In the genomic region with DNA sequence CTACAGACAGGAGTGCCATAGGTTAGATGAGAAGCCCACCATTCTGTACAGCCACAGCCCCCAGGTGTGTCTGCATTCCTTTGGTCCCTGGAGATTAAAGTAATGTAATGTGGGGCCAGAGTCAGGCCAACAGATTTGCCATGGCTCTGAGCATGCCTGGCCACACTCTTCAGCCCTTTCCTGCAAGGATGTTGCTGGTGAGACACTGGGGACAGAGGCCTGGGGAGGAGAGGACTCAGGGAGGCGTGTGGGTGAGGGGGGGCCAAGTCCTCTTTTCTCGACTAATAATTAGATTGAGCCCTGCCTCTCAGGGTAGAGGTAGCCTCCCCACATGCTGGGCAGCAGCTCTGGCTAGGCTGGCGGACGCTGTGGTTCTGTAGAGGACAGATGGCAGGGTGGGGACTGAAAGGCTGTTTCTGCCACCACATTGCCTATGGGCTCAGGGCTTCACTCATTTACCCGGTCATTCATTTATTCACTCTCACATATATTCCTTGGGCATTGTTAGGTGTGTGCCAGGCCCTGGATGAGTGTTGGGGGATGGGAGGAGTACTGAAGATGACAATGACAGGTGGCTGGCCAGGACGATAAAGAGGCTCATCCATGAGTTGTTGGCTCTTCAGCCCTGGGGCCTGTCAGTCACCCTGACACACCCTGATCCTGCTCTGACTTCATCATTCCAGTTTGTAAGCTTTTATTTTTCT, we compare ENCODE assay signal across 18 cellular contexts. TPM values are rescaled to one million over a fixed set of nuclear protein-coding genes. Genes with fewer than 3 reads are reported as not detected.
A peak's percentile ranks its signal among the peaks of the same experiment; 100 is the strongest.
DNase-seq lines count a peak whose midpoint lies in the region; ATAC-seq lines count a peak whose summit lies in the region.
"Had no signal": no experiment of that assay in that cellular context is flagged by ENCODE, and none has a peak within 500 bp of the region (broad histone marks: within the 10 kb centered on the region; RNA-seq: fewer than 3 reads in every experiment).

No MANE protein-coding gene starts in this region.

- no peak overlapping the region for H3K4ac ChIP-seq in neuronal stem cell (ENCODE audit: low read length)

- in situ Hi-C loops in G401 (cut with HindIII; ENCODE audit: low sequenced_read_pairs), result no loop called here

- no peak overlapping the region for H2BK15ac ChIP-seq in neuronal stem cell (ENCODE audit: low read length)

- H3K4me3 ChIP-seq in neuronal stem cell (ENCODE audit: low read length in 2 of 2), result no peak overlapping the region
- H3K4me3 ChIP-seq: GM12878 had no signal

- H3K36me3 Mint-ChIP-seq in activated T-helper 17 cell treated with anti-CD3 and anti-CD28 coated beads, Interleukin-2, amount 50 U/mL, for 72 hours (ENCODE audit: low read depth), result no peaks in the 10 kb centered on the region
- H3K36me3 Mint-ChIP-seq: memory B cell had no signal

- H2AFZ ChIP-seq in neuronal stem cell (ENCODE audit: low read length), result no peak overlapping the region

- H4K8ac ChIP-seq in neuronal stem cell (ENCODE audit: low read depth, low read length), result no peak overlapping the region

- ATAC-seq in activated T-helper 17 cell treated with anti-CD3 and anti-CD28 coated beads, Interleukin-2, amount 50 U/mL, for 72 hours (replicated peaks), result no peak
- ATAC-seq: activated CD8-positive, alpha-beta T cell treated with anti-CD3 and anti-CD28 coated beads, Interleukin-2, amount 10 ng/mL, durations not matched to agents 7 days and 5 days; activated naive CD8-positive, alpha-beta T cell treated with anti-CD3 and anti-CD28 coated beads, Interleukin-2, amount 50 U/mL, for 24 hours; GM12878; right cardiac atrium had no signal

- no peaks in the 10 kb centered on the region for H3K27me3 Mint-ChIP-seq in activated T-helper 17 cell treated with anti-CD3 and anti-CD28 coated beads, Interleukin-2, amount 50 U/mL, for 72 hours
- H3K27me3 Mint-ChIP-seq: activated naive CD8-positive, alpha-beta T cell treated with anti-CD3 and anti-CD28 coated beads, Interleukin-2, amount 50 U/mL, for 24 hours; memory B cell had no signal

- no peaks in the 10 kb centered on the region for H3K4me1 Mint-ChIP-seq in activated T-helper 17 cell treated with anti-CD3 and anti-CD28 coated beads, Interleukin-2, amount 50 U/mL, for 72 hours

- peak; percentile 92 for DNase-seq in G401 (ENCODE audit: low spot score)
- DNase-seq in NCI-H2227 (lab: John Stamatoyannopoulos, UW; ENCODE audit: unreplicated experiment), result peak; percentile 60
- DNase-seq in cerebellar cortex (ENCODE audit: low spot score), result peak; percentile 89
- no peak for DNase-seq in neuronal stem cell (ENCODE audit: low spot score)
- DNase-seq in stimulated activated naive CD4-positive, alpha-beta T cell treated with Interleukin-2 at 50 U/mL for 16 hours (lab: John Stamatoyannopoulos, UW), result no peak
- no peak for DNase-seq in NCI-H345 (lab: John Stamatoyannopoulos, UW)
- DNase-seq: activated CD8-positive, alpha-beta T cell treated with anti-CD3 and anti-CD28 coated beads, Interleukin-2, amount 10 ng/mL, durations not matched to agents 7 days and 5 days; activated naive CD8-positive, alpha-beta T cell treated with anti-CD3 and anti-CD28 coated beads, Interleukin-2, amount 50 U/mL, for 24 hours; Caco-2; GDM1; hippocampal formation; NCI-H1694; NK-92 treated with Interleukin-12 subunit alpha and Interleukin-12 subunit beta, amount 100 ng/mL, for 24 hours; right cardiac atrium had no signal

- H2AK5ac ChIP-seq in neuronal stem cell (ENCODE audit: low read depth, low read length), result no peak overlapping the region

- H3K4me3 Mint-ChIP-seq in activated T-helper 17 cell treated with anti-CD3 and anti-CD28 coated beads, Interleukin-2, amount 50 U/mL, for 72 hours, result no peak overlapping the region
- H3K4me3 Mint-ChIP-seq: activated CD8-positive, alpha-beta T cell treated with anti-CD3 and anti-CD28 coated beads, Interleukin-2, amount 10 ng/mL, durations not matched to agents 7 days and 5 days; activated naive CD8-positive, alpha-beta T cell treated with anti-CD3 and anti-CD28 coated beads, Interleukin-2, amount 50 U/mL, for 24 hours; memory B cell had no signal

- no peak overlapping the region for H3K9ac ChIP-seq in neuronal stem cell (ENCODE audit: low read depth, low read length, poor library complexity)

- no peaks in the 10 kb centered on the region for H3K79me1 ChIP-seq in neuronal stem cell (ENCODE audit: low read depth, low read length)

- WGBS in neuronal stem cell (ENCODE audit: extremely low coverage in 2 of 2, insufficient read length in 2 of 2, insufficient replicate concordance in 1 of 2), 2 donors, result no CpG with 5 or more reads among the region's 6 CpGs

- no peaks in the 10 kb centered on the region for H3K27me3 ChIP-seq in neuronal stem cell (ENCODE audit: control insufficient read depth in 3 of 3, insufficient read depth in 3 of 3, low read depth in 1 of 3, low read length in 3 of 3)

- no peak overlapping the region for H2BK12ac ChIP-seq in neuronal stem cell (ENCODE audit: low read length)

- no peak overlapping the region for H4K91ac ChIP-seq in neuronal stem cell (ENCODE audit: low read depth, low read length, poor library complexity)

- peak overlapping the region; percentile 7 for H3K18ac ChIP-seq in neuronal stem cell (ENCODE audit: low read length)

- no peaks in the 10 kb centered on the region for H3K36me3 ChIP-seq in neuronal stem cell (replicated peaks in 1 of 2; ENCODE audit: control insufficient read depth in 2 of 2, insufficient read depth in 2 of 2, low read length in 2 of 2)

- H2BK5ac ChIP-seq in neuronal stem cell (ENCODE audit: low read length), result no peak overlapping the region

- H3K9me3 ChIP-seq in neuronal stem cell (replicated peaks in 1 of 2; ENCODE audit: control insufficient read depth in 2 of 2, insufficient read depth in 1 of 2, low read depth in 1 of 2, low read length in 2 of 2), result no peaks in the 10 kb centered on the region
- H3K9me3 ChIP-seq: Caco-2 had no signal

- H3K9me3 Mint-ChIP-seq in activated T-helper 17 cell treated with anti-CD3 and anti-CD28 coated beads, Interleukin-2, amount 50 U/mL, for 72 hours, result no peaks in the 10 kb centered on the region
- H3K9me3 Mint-ChIP-seq: activated naive CD8-positive, alpha-beta T cell treated with anti-CD3 and anti-CD28 coated beads, Interleukin-2, amount 50 U/mL, for 24 hours; memory B cell had no signal

- H3K4me1 ChIP-seq in neuronal stem cell (ENCODE audit: control insufficient read depth in 2 of 2, insufficient read depth in 1 of 2, low read depth in 1 of 2, low read length in 2 of 2), result peaks cover 3% of the 10 kb centered on the region in 2 donors
- H3K4me1 ChIP-seq: Caco-2 had no signal

- no peak overlapping the region for H3K27ac Mint-ChIP-seq in activated T-helper 17 cell treated with anti-CD3 and anti-CD28 coated beads, Interleukin-2, amount 50 U/mL, for 72 hours
- H3K27ac Mint-ChIP-seq: activated CD8-positive, alpha-beta T cell treated with anti-CD3 and anti-CD28 coated beads, Interleukin-2, amount 10 ng/mL, durations not matched to agents 7 days and 5 days; activated naive CD8-positive, alpha-beta T cell treated with anti-CD3 and anti-CD28 coated beads, Interleukin-2, amount 50 U/mL, for 24 hours; memory B cell had no signal

- H3K27ac ChIP-seq in neuronal stem cell (replicated peaks; ENCODE audit: low read length), result no peak overlapping the region
- H3K27ac ChIP-seq: VCaP had no signal

- no peak overlapping the region for H3K4me2 ChIP-seq in neuronal stem cell (ENCODE audit: insufficient read depth, low read length, poor library complexity, severe bottlenecking)

- no peak overlapping the region for H2BK120ac ChIP-seq in neuronal stem cell (ENCODE audit: low read depth, low read length)

- H3K14ac ChIP-seq in neuronal stem cell (ENCODE audit: low read length), result no peak overlapping the region

- H3K23ac ChIP-seq in neuronal stem cell (ENCODE audit: low read depth, low read length, poor library complexity), result no peak overlapping the region

RNA-seq across cellular contexts. Expression of a gene that starts 7.1 kb away (rescaled TPM):
- total RNA-seq in G401 (2014; rRNA removed; shearing (Covaris generic)), result 45.4 and 51.1 TPM in 2 replicates
- 136 TPM for polyA plus RNA-seq in neuronal stem cell (2013, experiment 1 of 2)
- 127 TPM for polyA plus RNA-seq in neuronal stem cell (2013, experiment 2 of 2)
- total RNA-seq in activated T-helper 17 cell treated with anti-CD3 and anti-CD28 coated beads, Interleukin-2, amount 50 U/mL, for 72 hours, result 10 to 100 TPM; 54.0 to 76.7 TPM

RNA-seq across cellular contexts. Expression of a gene that starts 8.8 kb away (rescaled TPM):
- total RNA-seq in G401 (2014; rRNA removed; shearing (Covaris generic)), result 481 and 510 TPM in 2 replicates
- polyA plus RNA-seq in neuronal stem cell (2013, experiment 1 of 2), result 450 TPM
- 442 TPM for polyA plus RNA-seq in neuronal stem cell (2013, experiment 2 of 2)
- total RNA-seq in activated T-helper 17 cell treated with anti-CD3 and anti-CD28 coated beads, Interleukin-2, amount 50 U/mL, for 72 hours, result 100 to 1,000 TPM; 270 to 361 TPM

RNA-seq across cellular contexts. Expression of a gene that starts 19.4 kb away (rescaled TPM):
- total RNA-seq in G401 (2014; rRNA removed; shearing (Covaris generic)), result 34.2 and 88.7 TPM in 2 replicates
- 31.9 TPM for polyA plus RNA-seq in neuronal stem cell (2013, experiment 1 of 2)
- polyA plus RNA-seq in neuronal stem cell (2013, experiment 2 of 2), result 30.3 TPM
- total RNA-seq in activated T-helper 17 cell treated with anti-CD3 and anti-CD28 coated beads, Interleukin-2, amount 50 U/mL, for 72 hours, result 10 to 100 TPM; 58.8 to 67.0 TPM

RNA-seq across cellular contexts. Expression of a gene that starts 31.7 kb away (rescaled TPM):
- 29.8 and 31.9 TPM in 2 replicates for total RNA-seq in G401 (2014; rRNA removed; shearing (Covaris generic))
- 32.9 TPM for polyA plus RNA-seq in neuronal stem cell (2013, experiment 1 of 2)
- 33.3 TPM for polyA plus RNA-seq in neuronal stem cell (2013, experiment 2 of 2)
- total RNA-seq in activated T-helper 17 cell treated with anti-CD3 and anti-CD28 coated beads, Interleukin-2, amount 50 U/mL, for 72 hours, result 10 to 100 TPM; 38.8 to 74.9 TPM

RNA-seq across cellular contexts. Expression of a gene that starts 32.0 kb away (rescaled TPM):
- 24.6 and 54.8 TPM in 2 replicates for total RNA-seq in G401 (2014; rRNA removed; shearing (Covaris generic))
- 48.9 TPM for polyA plus RNA-seq in neuronal stem cell (2013, experiment 1 of 2)
- 45.3 TPM for polyA plus RNA-seq in neuronal stem cell (2013, experiment 2 of 2)
- total RNA-seq in activated T-helper 17 cell treated with anti-CD3 and anti-CD28 coated beads, Interleukin-2, amount 50 U/mL, for 72 hours, result 10 to 100 TPM; 29.0 to 51.6 TPM

Comparison
In these comparisons a context has a peak if more than half of its experiments do, and no peak if none do; other contexts are left out.
1. DNase-seq: peak in G401 (single experiment), NCI-H2227 (single experiment) and cerebellar cortex (single experiment); none in neuronal stem cell (single experiment), stimulated activated naive CD4-positive, alpha-beta T cell treated with Interleukin-2 at 50 U/mL for 16 hours (single experiment) and NCI-H345 (single experiment).